7 cellular contexts compared by ENCODE assay signal in the genomic region with DNA sequence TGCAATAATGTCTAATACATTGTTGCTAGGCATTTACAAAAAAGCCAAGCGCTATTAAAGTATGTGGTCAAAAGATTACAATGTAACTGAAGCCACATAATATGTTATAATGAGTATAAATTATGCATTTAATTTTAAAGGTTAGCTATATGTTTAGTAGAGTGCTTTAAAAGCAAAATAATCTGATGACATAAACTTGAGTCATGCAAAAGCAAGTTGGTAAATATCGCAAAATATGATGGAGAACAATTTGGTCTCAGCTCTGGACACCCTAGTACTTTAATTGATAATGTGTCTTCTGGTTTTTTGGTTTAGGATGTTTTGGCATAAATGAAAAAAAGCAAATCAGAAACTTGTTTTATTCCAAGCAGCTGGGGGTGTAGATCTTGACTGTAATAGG.
"Had no signal": no experiment of that assay in that cellular context is flagged by ENCODE, and none has a peak within 500 bp of the region (broad histone marks: within the 10 kb centered on the region; RNA-seq: fewer than 3 reads in every experiment).

No MANE protein-coding gene starts in this region.

- ATAC-seq: GM23338 had no signal

- H3K4me3 ChIP-seq: GM23338, K562 had no signal

- FAIRE-seq: H1, H54, HTR-8/SVneo, K562 had no signal

- DNase-seq: H9, KG1 had no signal
